In the genomic region with DNA sequence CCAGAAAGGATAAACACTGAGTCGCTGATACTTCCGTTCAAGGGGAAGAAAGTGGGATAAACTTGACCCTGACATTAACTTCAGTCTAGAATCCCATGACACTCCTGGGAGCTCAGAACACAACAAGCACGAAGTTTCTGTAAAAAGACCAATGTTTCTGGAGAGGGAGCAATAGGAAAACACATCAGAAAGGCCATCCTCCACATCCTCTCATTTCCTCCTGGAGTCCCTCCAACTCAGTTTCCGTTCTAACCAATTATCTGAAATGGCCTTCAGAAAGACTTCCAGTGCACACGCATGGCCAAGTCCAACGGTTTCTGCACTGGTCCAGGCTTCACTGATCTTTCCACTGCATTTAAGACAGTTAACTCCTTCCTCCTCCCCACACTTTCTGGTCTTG, we compare ENCODE assay signal across 14 cellular contexts.
DNase-seq lines count a peak whose midpoint lies in the region; ATAC-seq lines count a peak whose summit lies in the region.
"Had no signal": no experiment of that assay in that cellular context is flagged by ENCODE, and none has a peak within 500 bp of the region (broad histone marks: within the 10 kb centered on the region; RNA-seq: fewer than 3 reads in every experiment).

No MANE protein-coding gene starts in this region.

- peaks cover 5% of the 10 kb centered on the region for H3K27me3 Mint-ChIP-seq in activated naive CD8-positive, alpha-beta T cell treated with anti-CD3 and anti-CD28 coated beads, Interleukin-2, amount 50 U/mL, for 24 hours
- peaks cover 13% of the 10 kb centered on the region for H3K27me3 Mint-ChIP-seq in activated CD4-positive, alpha-beta memory T cell treated with anti-CD3 and anti-CD28 coated beads, Interleukin-2, amount 10 ng/mL, durations not matched to agents 7 days and 5 days
- H3K27me3 Mint-ChIP-seq: dendritic cell treated with granulocyte-macrophage colony-stimulating factor and Interleukin-4, amounts not matched to agents 40 ng/mL and 50 ng/mL, for 4 days had no signal

- no peaks in the 10 kb centered on the region for H3K36me3 Mint-ChIP-seq in activated naive CD8-positive, alpha-beta T cell treated with anti-CD3 and anti-CD28 coated beads, Interleukin-2, amount 50 U/mL, for 24 hours (ENCODE audit: low read depth)
- no peaks in the 10 kb centered on the region for H3K36me3 Mint-ChIP-seq in activated CD4-positive, alpha-beta memory T cell treated with anti-CD3 and anti-CD28 coated beads, Interleukin-2, amount 10 ng/mL, durations not matched to agents 7 days and 5 days (ENCODE audit: low read depth)
- H3K36me3 Mint-ChIP-seq: CD8-positive, alpha-beta memory T cell had no signal

- H3K4me1 Mint-ChIP-seq in activated naive CD8-positive, alpha-beta T cell treated with anti-CD3 and anti-CD28 coated beads, Interleukin-2, amount 50 U/mL, for 24 hours = no peaks in the 10 kb centered on the region
- no peaks in the 10 kb centered on the region for H3K4me1 Mint-ChIP-seq in activated CD4-positive, alpha-beta memory T cell treated with anti-CD3 and anti-CD28 coated beads, Interleukin-2, amount 10 ng/mL, durations not matched to agents 7 days and 5 days
- H3K4me1 Mint-ChIP-seq: activated CD4-positive, alpha-beta T cell treated with anti-CD3 and anti-CD28 coated beads for 36 hours; CD8-positive, alpha-beta memory T cell had no signal

- CTCF ChIA-PET in activated CD4-positive, alpha-beta memory T cell treated with anti-CD3 and anti-CD28 coated beads, Interleukin-2, amount 10 ng/mL, durations not matched to agents 7 days and 5 days (lab: Charles Lee) = interaction anchor here (1.4 to 3.0 kb wide), 3 partner anchors 17 to 417 kb away, joined by 3 to 31 read pairs (median 20); no protein-coding TSS in a partner anchor

- no peak overlapping the region for H3K27ac Mint-ChIP-seq in activated naive CD8-positive, alpha-beta T cell treated with anti-CD3 and anti-CD28 coated beads, Interleukin-2, amount 50 U/mL, for 24 hours
- no peak overlapping the region for H3K27ac Mint-ChIP-seq in activated CD4-positive, alpha-beta memory T cell treated with anti-CD3 and anti-CD28 coated beads, Interleukin-2, amount 10 ng/mL, durations not matched to agents 7 days and 5 days
- H3K27ac Mint-ChIP-seq: activated CD4-positive, alpha-beta T cell treated with anti-CD3 and anti-CD28 coated beads for 36 hours; dendritic cell treated with granulocyte-macrophage colony-stimulating factor and Interleukin-4, amounts not matched to agents 40 ng/mL and 50 ng/mL, for 4 days had no signal

- no peak for ATAC-seq in activated naive CD8-positive, alpha-beta T cell treated with anti-CD3 and anti-CD28 coated beads, Interleukin-2, amount 50 U/mL, for 24 hours
- no peak for ATAC-seq in HG03442 (IDR thresholded peaks at IDR 0.05; ENCODE audit: unreplicated experiment)
- ATAC-seq: activated CD4-positive, alpha-beta T cell treated with anti-CD3 and anti-CD28 coated beads for 36 hours had no signal

- no peaks in the 10 kb centered on the region for H3K9me3 Mint-ChIP-seq in activated naive CD8-positive, alpha-beta T cell treated with anti-CD3 and anti-CD28 coated beads, Interleukin-2, amount 50 U/mL, for 24 hours
- H3K9me3 Mint-ChIP-seq in activated CD4-positive, alpha-beta memory T cell treated with anti-CD3 and anti-CD28 coated beads, Interleukin-2, amount 10 ng/mL, durations not matched to agents 7 days and 5 days = no peaks in the 10 kb centered on the region
- H3K9me3 Mint-ChIP-seq: CD8-positive, alpha-beta memory T cell; dendritic cell treated with granulocyte-macrophage colony-stimulating factor and Interleukin-4, amounts not matched to agents 40 ng/mL and 50 ng/mL, for 4 days had no signal

- no peaks in the 10 kb centered on the region for H3K27me3 ChIP-seq in layer of hippocampus (ENCODE audit: control insufficient read depth, insufficient read depth, low read length)

- peak; percentile 19 for DNase-seq in NCI-H1092 (lab: John Stamatoyannopoulos, UW)
- no peak for DNase-seq in activated naive CD8-positive, alpha-beta T cell treated with anti-CD3 and anti-CD28 coated beads, Interleukin-2, amount 50 U/mL, for 24 hours
- no peak for DNase-seq in NCI-H748 treated with DMSO at 0.1 percent for 48 hours (lab: John Stamatoyannopoulos, UW)
- no peak for DNase-seq in activated CD4-positive, alpha-beta memory T cell treated with anti-CD3 and anti-CD28 coated beads, Interleukin-2, amount 10 ng/mL, durations not matched to agents 7 days and 5 days
- DNase-seq: activated CD4-positive, alpha-beta T cell treated with anti-CD3 and anti-CD28 coated beads for 36 hours; CD8-positive, alpha-beta memory T cell; hippocampal formation; NCI-H526 had no signal

- H3K27ac ChIP-seq in cingulate gyrus (ENCODE audit: low read depth, low read length) = peak overlapping the region; percentile 69
- peak overlapping the region; percentile 49 for H3K27ac ChIP-seq in layer of hippocampus (ENCODE audit: low read depth, low read length)
- peak overlapping the region; percentile 17 for H3K27ac ChIP-seq in temporal lobe (ENCODE audit: low read depth, low read length)
- H3K27ac ChIP-seq: SK-N-MC had no signal

- POLR2A ChIA-PET in activated CD4-positive, alpha-beta memory T cell treated with anti-CD3 and anti-CD28 coated beads, Interleukin-2, amount 10 ng/mL, durations not matched to agents 7 days and 5 days (lab: Charles Lee) = no interaction called here

- H3K4me3 Mint-ChIP-seq in activated naive CD8-positive, alpha-beta T cell treated with anti-CD3 and anti-CD28 coated beads, Interleukin-2, amount 50 U/mL, for 24 hours = no peak overlapping the region
- no peak overlapping the region for H3K4me3 Mint-ChIP-seq in activated CD4-positive, alpha-beta memory T cell treated with anti-CD3 and anti-CD28 coated beads, Interleukin-2, amount 10 ng/mL, durations not matched to agents 7 days and 5 days
- H3K4me3 Mint-ChIP-seq: activated CD4-positive, alpha-beta T cell treated with anti-CD3 and anti-CD28 coated beads for 36 hours; CD8-positive, alpha-beta memory T cell; dendritic cell treated with granulocyte-macrophage colony-stimulating factor and Interleukin-4, amounts not matched to agents 40 ng/mL and 50 ng/mL, for 4 days had no signal

Comparison
In these comparisons a context has a peak if more than half of its experiments do, and no peak if none do; other contexts are left out.
1. H3K27ac ChIP-seq: peak in every context shown above with its lines; median percentile 69 in cingulate gyrus; 49 in layer of hippocampus; 17 in temporal lobe.